ENCODE assay signal across 15 cellular contexts in genomic region chr20:62735331-62735821, GRCh38. TPM values are rescaled to one million over a fixed set of nuclear protein-coding genes. Genes with fewer than 3 reads are reported as not detected.
DNase-seq lines count a peak whose midpoint lies in the region; ATAC-seq and TF ChIP-seq lines count a peak whose summit lies in the region.
"Had no signal": no experiment of that assay in that cellular context is flagged by ENCODE, and none has a peak within 500 bp of the region (broad histone marks: within the 10 kb centered on the region; RNA-seq: fewer than 3 reads in every experiment).

No MANE protein-coding gene starts in this region.

- TF ChIP-seq CTCF in osteoblast (IDR thresholded peaks at IDR 0.05; ENCODE audit: extremely low read depth, low read depth, low read length), result no peak
- TF ChIP-seq CTCF in brain microvascular endothelial cell (IDR thresholded peaks at IDR 0.05; ENCODE audit: low read depth, low read length, missing control alignments), result no peak

- H3K4me2 ChIP-seq in osteoblast (ENCODE audit: insufficient read depth, low read length), result no peak overlapping the region

- H3K36me3 ChIP-seq in osteoblast (ENCODE audit: insufficient read depth, low read length) (no peaks in the 10 kb centered on the region), brain microvascular endothelial cell (replicated peaks) (no peaks in the 10 kb centered on the region)
- H3K36me3 ChIP-seq: tibial nerve had no signal

- peak overlapping the region; percentile 55 for H3K4me3 Mint-ChIP-seq in activated naive CD8-positive, alpha-beta T cell treated with anti-CD3 and anti-CD28 coated beads, Interleukin-2, amount 10 ng/mL, durations not matched to agents 7 days and 5 days
- H3K4me3 Mint-ChIP-seq: neural crest cell had no signal

- H3K4me3 ChIP-seq in osteoblast (ENCODE audit: insufficient read depth, low read length) (no peak overlapping the region), brain microvascular endothelial cell (ENCODE audit: low read depth, low read length) (no peak overlapping the region)
- H3K4me3 ChIP-seq: skin epidermis, tibial nerve had no signal

- no peak for ATAC-seq in activated naive CD8-positive, alpha-beta T cell treated with anti-CD3 and anti-CD28 coated beads, Interleukin-2, amount 10 ng/mL, durations not matched to agents 7 days and 5 days (ENCODE audit: low read depth)
- ATAC-seq: left lobe of liver had no signal

- H3K27ac ChIP-seq in osteoblast (ENCODE audit: low read depth, low read length) (no peak overlapping the region), brain microvascular endothelial cell (no peak overlapping the region)
- H3K27ac ChIP-seq: skin epidermis, tibial nerve had no signal

- H3K79me2 ChIP-seq in osteoblast (ENCODE audit: insufficient read depth, low read length), result no peaks in the 10 kb centered on the region

- no peaks in the 10 kb centered on the region for H3K9me3 ChIP-seq in osteoblast (ENCODE audit: low read depth, low read length)

- H3K9me3 Mint-ChIP-seq in activated naive CD8-positive, alpha-beta T cell treated with anti-CD3 and anti-CD28 coated beads, Interleukin-2, amount 10 ng/mL, durations not matched to agents 7 days and 5 days, result peaks cover 2% of the 10 kb centered on the region
- H3K9me3 Mint-ChIP-seq: neural crest cell had no signal

- peaks cover 33% of the 10 kb centered on the region for H3K4me1 Mint-ChIP-seq in activated naive CD8-positive, alpha-beta T cell treated with anti-CD3 and anti-CD28 coated beads, Interleukin-2, amount 10 ng/mL, durations not matched to agents 7 days and 5 days

- H3K4me1 ChIP-seq in osteoblast (ENCODE audit: insufficient read depth, low read length), result peaks cover 4% of the 10 kb centered on the region

- no peak overlapping the region for H2AFZ ChIP-seq in osteoblast (ENCODE audit: low read length)

- POLR2A ChIA-PET in activated naive CD8-positive, alpha-beta T cell treated with anti-CD3 and anti-CD28 coated beads, Interleukin-2, amount 10 ng/mL, durations not matched to agents 7 days and 5 days (lab: Charles Lee), result no interaction called here

- H3K27ac Mint-ChIP-seq in activated naive CD8-positive, alpha-beta T cell treated with anti-CD3 and anti-CD28 coated beads, Interleukin-2, amount 10 ng/mL, durations not matched to agents 7 days and 5 days, result peak overlapping the region; percentile 84

- peaks cover 2% of the 10 kb centered on the region for H3K36me3 Mint-ChIP-seq in activated naive CD8-positive, alpha-beta T cell treated with anti-CD3 and anti-CD28 coated beads, Interleukin-2, amount 10 ng/mL, durations not matched to agents 7 days and 5 days

- DNase-seq in activated T-cell treated with anti-CD3 and anti-CD28 coated beads for 4 hours, result peak; percentile 24
- DNase-seq in activated T-cell treated with anti-CD3 and anti-CD28 coated beads, Interleukin-2, amount 50 U/mL, for 1 hour, result no peak
- DNase-seq in HT-29 (ENCODE audit: low spot score), result peak; percentile 81
- no peak for DNase-seq in activated naive CD8-positive, alpha-beta T cell treated with anti-CD3 and anti-CD28 coated beads, Interleukin-2, amount 10 ng/mL, durations not matched to agents 7 days and 5 days
- peak; percentile 78 for DNase-seq in osteoblast (ENCODE audit: insufficient read length, low spot score, missing footprints)
- DNase-seq in amniotic stem cell (lab: John Stamatoyannopoulos, UW), result no peak
- no peak for DNase-seq in brain microvascular endothelial cell
- DNase-seq in SW 1271 (lab: John Stamatoyannopoulos, UW), result no peak
- DNase-seq: DMS153, NCI-H187 treated with DMSO at 0.1 percent for 48 hours, NCI-H748 treated with DMSO at 0.1 percent for 48 hours had no signal

- peaks cover 2% of the 10 kb centered on the region for H3K27me3 Mint-ChIP-seq in activated naive CD8-positive, alpha-beta T cell treated with anti-CD3 and anti-CD28 coated beads, Interleukin-2, amount 10 ng/mL, durations not matched to agents 7 days and 5 days

- H3K27me3 ChIP-seq in osteoblast (ENCODE audit: insufficient read depth, low read length), result peaks cover 15% of the 10 kb centered on the region
- no peaks in the 10 kb centered on the region for H3K27me3 ChIP-seq in brain microvascular endothelial cell (replicated peaks)

- no peaks in the 10 kb centered on the region for H4K20me1 ChIP-seq in osteoblast (ENCODE audit: insufficient read depth, low read length)

- in situ Hi-C loops in brain microvascular endothelial cell (cut with HindIII; ENCODE audit: low pct_ligation_motif_present, low sequenced_read_pairs), result no loop called here

RNA-seq across cellular contexts. Expression of gene NTSR1, which starts 26.7 kb away (rescaled TPM):
- 76.6 and 78.7 TPM in 2 replicates for total RNA-seq in HT-29 (2014; rRNA removed; shearing (Covaris generic))
- under 1 TPM; 0.33 to 0.37 TPM for total RNA-seq in activated naive CD8-positive, alpha-beta T cell treated with anti-CD3 and anti-CD28 coated beads, Interleukin-2, amount 10 ng/mL, durations not matched to agents 7 days and 5 days
- not detected in 2 replicates for total RNA-seq in osteoblast
- total RNA-seq: neural crest cell had no signal

Comparison
In these comparisons a context has a peak if more than half of its experiments do, and no peak if none do; other contexts are left out.
1. DNase-seq: peak in activated T-cell treated with anti-CD3 and anti-CD28 coated beads for 4 hours (single experiment), HT-29 (single experiment) and osteoblast (single experiment); none in activated T-cell treated with anti-CD3 and anti-CD28 coated beads, Interleukin-2, amount 50 U/mL, for 1 hour (single experiment), activated naive CD8-positive, alpha-beta T cell treated with anti-CD3 and anti-CD28 coated beads, Interleukin-2, amount 10 ng/mL, durations not matched to agents 7 days and 5 days (single experiment), amniotic stem cell (single experiment), brain microvascular endothelial cell (single experiment) and SW 1271 (0 of 2).
2. RNA of gene NTSR1, which starts 26.7 kb away (total RNA-seq): 76.6 to 78.7 TPM in HT-29; 0.33 to 0.37 TPM in activated naive CD8-positive, alpha-beta T cell treated with anti-CD3 and anti-CD28 coated beads, Interleukin-2, amount 10 ng/mL, durations not matched to agents 7 days and 5 days and not detected in osteoblast; every median in the first group is over 10 times any median in the second.